29 cellular contexts compared by ENCODE assay signal in genomic region chr4:96839441-96839840, GRCh38.
"Had no signal": no experiment of that assay in that cellular context is flagged by ENCODE, and none has a peak within 500 bp of the region (broad histone marks: within the 10 kb centered on the region; RNA-seq: fewer than 3 reads in every experiment).

No MANE protein-coding gene starts in this region.

- H3K27me3 ChIP-seq: ovary, right lobe of liver, sigmoid colon, suprapubic skin, testis, tibial artery, transverse colon, vagina had no signal

- H3K27ac ChIP-seq: ovary, parathyroid adenoma, psoas muscle, right lobe of liver, sigmoid colon, suprapubic skin, testis, tibial artery, transverse colon, vagina had no signal

- H3K27ac Mint-ChIP-seq: naive thymus-derived CD8-positive, alpha-beta T cell; natural killer cell treated with Interleukin-12 subunit alpha and Interleukin-12 subunit beta and Interleukin-15 and Interleukin-18, amount 100 ng/mL, for 72 hours; nephron progenitor cell; progenitor cell of endocrine pancreas; stimulated activated effector memory CD8-positive, alpha-beta T cell treated with anti-CD3 and anti-CD28 coated beads, Interleukin-12 subunit alpha, Interleukin-12 subunit beta, amount 100 ng/mL, for 72 hours; stimulated activated naive B cell treated with anti-CD40 and anti-IgM and Interleukin-4, amounts not matched to agents 10 μg/mL and 1 μg/mL and 100 μg/mL, for 72 hours; stimulated activated naive CD8-positive, alpha-beta T cell treated with anti-CD3 and anti-CD28 coated beads, Interleukin-15, Interleukin-2, amounts not matched to agents 100 ng/mL and 50 ng/mL, for 24 hours; type B pancreatic cell had no signal

- H3K4me1 Mint-ChIP-seq: naive thymus-derived CD8-positive, alpha-beta T cell; nephron progenitor cell; neural crest cell; stimulated activated effector memory CD8-positive, alpha-beta T cell treated with anti-CD3 and anti-CD28 coated beads, Interleukin-12 subunit alpha, Interleukin-12 subunit beta, amount 100 ng/mL, for 72 hours; stimulated activated naive B cell treated with anti-CD40 and anti-IgM and Interleukin-4, amounts not matched to agents 10 μg/mL and 1 μg/mL and 100 μg/mL, for 72 hours had no signal

- H3K4me3 Mint-ChIP-seq: naive thymus-derived CD8-positive, alpha-beta T cell; natural killer cell treated with Interleukin-12 subunit alpha and Interleukin-12 subunit beta and Interleukin-15 and Interleukin-18, amount 100 ng/mL, for 72 hours; nephron progenitor cell; neural crest cell; stimulated activated effector memory CD8-positive, alpha-beta T cell treated with anti-CD3 and anti-CD28 coated beads, Interleukin-12 subunit alpha, Interleukin-12 subunit beta, amount 100 ng/mL, for 72 hours; stimulated activated naive B cell treated with anti-CD40 and anti-IgM and Interleukin-4, amounts not matched to agents 10 μg/mL and 1 μg/mL and 100 μg/mL, for 72 hours; stimulated activated naive CD8-positive, alpha-beta T cell treated with anti-CD3 and anti-CD28 coated beads, Interleukin-15, Interleukin-2, amounts not matched to agents 100 ng/mL and 50 ng/mL, for 24 hours; type B pancreatic cell had no signal

- H3K36me3 Mint-ChIP-seq: naive thymus-derived CD8-positive, alpha-beta T cell; stimulated activated effector memory CD8-positive, alpha-beta T cell treated with anti-CD3 and anti-CD28 coated beads, Interleukin-12 subunit alpha, Interleukin-12 subunit beta, amount 100 ng/mL, for 72 hours; stimulated activated naive B cell treated with anti-CD40 and anti-IgM and Interleukin-4, amounts not matched to agents 10 μg/mL and 1 μg/mL and 100 μg/mL, for 72 hours; type B pancreatic cell had no signal

- H3K9me3 Mint-ChIP-seq: nephron progenitor cell, neural crest cell, type B pancreatic cell had no signal

- H3K4me3 ChIP-seq: ovary, psoas muscle, right lobe of liver, sigmoid colon, suprapubic skin, testis, tibial artery, transverse colon, vagina had no signal

- H2AFZ ChIP-seq: parathyroid adenoma had no signal

- H3K4me1 ChIP-seq: parathyroid adenoma, psoas muscle, right lobe of liver, sigmoid colon, suprapubic skin, testis, tibial artery, transverse colon, vagina had no signal

- H3K27me3 Mint-ChIP-seq: naive thymus-derived CD8-positive, alpha-beta T cell; natural killer cell treated with Interleukin-12 subunit alpha and Interleukin-12 subunit beta and Interleukin-15 and Interleukin-18, amount 100 ng/mL, for 72 hours; progenitor cell of endocrine pancreas; stimulated activated naive B cell treated with anti-CD40 and anti-IgM and Interleukin-4, amounts not matched to agents 10 μg/mL and 1 μg/mL and 100 μg/mL, for 72 hours; stimulated activated naive CD8-positive, alpha-beta T cell treated with anti-CD3 and anti-CD28 coated beads, Interleukin-15, Interleukin-2, amounts not matched to agents 100 ng/mL and 50 ng/mL, for 24 hours; type B pancreatic cell had no signal

- DNase-seq: naive thymus-derived CD8-positive, alpha-beta T cell; nephron progenitor cell; occipital lobe; ovary; posterior cingulate gyrus; psoas muscle; right cardiac atrium; right lobe of liver; sigmoid colon; small intestine; stimulated activated CD4-positive, alpha-beta T cell treated with anti-CD3 and anti-CD28 coated beads, Interleukin-15, amount 100 ng/mL, for 24 hours; stimulated activated CD4-positive, alpha-beta T cell treated with anti-CD3 and anti-CD28 coated beads, Interleukin-2, amount 100 ng/mL, for 24 hours; stimulated activated CD4-positive, alpha-beta T cell treated with anti-CD3 and anti-CD28 coated beads, Interleukin-2, amount 100 ng/mL, for 48 hours; stimulated activated CD4-positive, alpha-beta T cell treated with anti-CD3 and anti-CD28 coated beads, Interleukin-4, amount 100 ng/mL, for 24 hours; stimulated activated naive B cell treated with anti-CD40 and anti-IgM and Interleukin-4, amounts not matched to agents 10 μg/mL and 1 μg/mL and 100 μg/mL, for 72 hours; stimulated activated naive CD4-positive, alpha-beta T cell treated with Interleukin-2 at 50 U/mL for 16 hours; substantia nigra; testis; tibial artery; transverse colon had no signal

- H3K79me2 ChIP-seq: parathyroid adenoma had no signal

- H3K9me3 ChIP-seq: ovary, psoas muscle, right lobe of liver, sigmoid colon, suprapubic skin, testis, tibial artery, transverse colon, vagina had no signal

- ATAC-seq: naive thymus-derived CD8-positive, alpha-beta T cell; natural killer cell treated with Interleukin-12 subunit alpha and Interleukin-12 subunit beta and Interleukin-15 and Interleukin-18, amount 100 ng/mL, for 72 hours; psoas muscle; right cardiac atrium; right lobe of liver; stimulated activated effector memory CD8-positive, alpha-beta T cell treated with anti-CD3 and anti-CD28 coated beads, Interleukin-12 subunit alpha, Interleukin-12 subunit beta, amount 100 ng/mL, for 72 hours; stimulated activated naive B cell treated with anti-CD40 and anti-IgM and Interleukin-4, amounts not matched to agents 10 μg/mL and 1 μg/mL and 100 μg/mL, for 72 hours had no signal

- H3K36me3 ChIP-seq: ovary, right lobe of liver, sigmoid colon, suprapubic skin, tibial artery, transverse colon, vagina had no signal

- H3K9ac ChIP-seq: parathyroid adenoma had no signal
